Comparison of ENCODE assay signal across 19 cellular contexts in the genomic region with DNA sequence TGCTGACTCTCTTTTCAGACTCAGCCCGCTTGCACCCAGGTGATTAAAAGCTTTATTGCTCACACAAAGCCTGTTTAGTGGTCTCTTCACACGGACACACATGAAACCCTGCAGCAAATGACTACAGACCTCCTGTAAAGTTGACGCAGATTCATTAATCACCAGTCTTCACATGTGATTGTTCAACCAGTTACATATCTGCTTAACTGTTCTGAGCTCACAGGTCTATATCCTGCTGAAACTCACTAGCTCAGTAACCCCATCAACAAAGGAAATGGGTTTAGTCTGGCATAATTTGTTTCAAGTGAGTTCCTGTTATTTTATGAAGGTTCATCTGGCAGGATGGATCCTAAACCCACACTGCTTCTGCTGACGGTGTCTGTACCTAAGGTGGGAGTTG.
"Had no signal": no experiment of that assay in that cellular context is flagged by ENCODE, and none has a peak within 500 bp of the region (broad histone marks: within the 10 kb centered on the region; RNA-seq: fewer than 3 reads in every experiment).

No MANE protein-coding gene starts in this region.

- H3K27ac ChIP-seq: esophagus squamous epithelium, psoas muscle, right lobe of liver, spleen, suprapubic skin, upper lobe of left lung had no signal

- H3K9me3 ChIP-seq: esophagus squamous epithelium, psoas muscle, right lobe of liver, spleen, suprapubic skin, upper lobe of left lung had no signal

- H3K4me1 ChIP-seq: psoas muscle, right lobe of liver, spleen, suprapubic skin had no signal

- H3K27me3 ChIP-seq: right lobe of liver, upper lobe of left lung had no signal

- H3K36me3 ChIP-seq: esophagus squamous epithelium, right lobe of liver, spleen, suprapubic skin, upper lobe of left lung had no signal

- H3K36me3 Mint-ChIP-seq: activated naive CD4-positive, alpha-beta T cell treated with anti-CD3 and anti-CD28 coated beads, Interleukin-2, amount 50 U/mL, for 24 hours; memory B cell; T-cell had no signal

- H3K4me1 Mint-ChIP-seq: activated CD4-positive, alpha-beta T cell treated with anti-CD3 and anti-CD28 coated beads, Interleukin-2, amount 10 ng/mL, durations not matched to agents 24 days and 14 days had no signal

- H3K4me3 ChIP-seq: esophagus squamous epithelium, psoas muscle, right lobe of liver, spleen, suprapubic skin, upper lobe of left lung had no signal

- ATAC-seq: left colon, psoas muscle, right lobe of liver had no signal

- H3K27ac Mint-ChIP-seq: activated CD4-positive, alpha-beta T cell treated with anti-CD3 and anti-CD28 coated beads, Interleukin-2, amount 10 ng/mL, durations not matched to agents 24 days and 14 days; activated naive CD4-positive, alpha-beta T cell treated with anti-CD3 and anti-CD28 coated beads, Interleukin-2, amount 50 U/mL, for 24 hours; activated T-helper 2 cell treated with anti-CD3 and anti-CD28 coated beads, Interferon-gamma antibody, Interleukin-2, Interleukin-4, amounts not matched to agents 10 μg/mL and 5 μg/mL and 100 μg/mL, durations not matched to agents 14 hours and 24 hours and 36 hours; memory B cell; nephron had no signal

- H3K9me3 Mint-ChIP-seq: activated CD4-positive, alpha-beta T cell treated with anti-CD3 and anti-CD28 coated beads, Interleukin-2, amount 10 ng/mL, durations not matched to agents 24 days and 14 days; activated naive CD4-positive, alpha-beta T cell treated with anti-CD3 and anti-CD28 coated beads, Interleukin-2, amount 50 U/mL, for 24 hours; activated T-helper 2 cell treated with anti-CD3 and anti-CD28 coated beads, Interferon-gamma antibody, Interleukin-2, Interleukin-4, amounts not matched to agents 10 μg/mL and 5 μg/mL and 100 μg/mL, durations not matched to agents 14 hours and 24 hours and 36 hours; memory B cell; T-cell had no signal

- H3K4me3 Mint-ChIP-seq: activated CD4-positive, alpha-beta T cell treated with anti-CD3 and anti-CD28 coated beads, Interleukin-2, amount 10 ng/mL, durations not matched to agents 24 days and 14 days; activated naive CD4-positive, alpha-beta T cell treated with anti-CD3 and anti-CD28 coated beads, Interleukin-2, amount 50 U/mL, for 24 hours; memory B cell; nephron; T-cell had no signal

- DNase-seq: activated CD4-positive, alpha-beta T cell treated with anti-CD3 and anti-CD28 coated beads, Interleukin-2, amount 10 ng/mL, durations not matched to agents 24 days and 14 days; activated CD8-positive, alpha-beta memory T cell treated with anti-CD3 and anti-CD28 coated beads for 24 hours; amygdala; cerebellar nuclear complex; esophagus squamous epithelium; foreskin fibroblast; glutamatergic neuron; left colon; psoas muscle; right lobe of liver; spleen; stimulated activated CD4-positive, alpha-beta T cell treated with anti-CD3 and anti-CD28 coated beads, Interleukin-1b, Interleukin-23, amount 100 ng/mL, for 48 hours; T-cell; upper lobe of left lung had no signal
